Comparison of ENCODE assay signal across 8 cellular contexts in the genomic region with DNA sequence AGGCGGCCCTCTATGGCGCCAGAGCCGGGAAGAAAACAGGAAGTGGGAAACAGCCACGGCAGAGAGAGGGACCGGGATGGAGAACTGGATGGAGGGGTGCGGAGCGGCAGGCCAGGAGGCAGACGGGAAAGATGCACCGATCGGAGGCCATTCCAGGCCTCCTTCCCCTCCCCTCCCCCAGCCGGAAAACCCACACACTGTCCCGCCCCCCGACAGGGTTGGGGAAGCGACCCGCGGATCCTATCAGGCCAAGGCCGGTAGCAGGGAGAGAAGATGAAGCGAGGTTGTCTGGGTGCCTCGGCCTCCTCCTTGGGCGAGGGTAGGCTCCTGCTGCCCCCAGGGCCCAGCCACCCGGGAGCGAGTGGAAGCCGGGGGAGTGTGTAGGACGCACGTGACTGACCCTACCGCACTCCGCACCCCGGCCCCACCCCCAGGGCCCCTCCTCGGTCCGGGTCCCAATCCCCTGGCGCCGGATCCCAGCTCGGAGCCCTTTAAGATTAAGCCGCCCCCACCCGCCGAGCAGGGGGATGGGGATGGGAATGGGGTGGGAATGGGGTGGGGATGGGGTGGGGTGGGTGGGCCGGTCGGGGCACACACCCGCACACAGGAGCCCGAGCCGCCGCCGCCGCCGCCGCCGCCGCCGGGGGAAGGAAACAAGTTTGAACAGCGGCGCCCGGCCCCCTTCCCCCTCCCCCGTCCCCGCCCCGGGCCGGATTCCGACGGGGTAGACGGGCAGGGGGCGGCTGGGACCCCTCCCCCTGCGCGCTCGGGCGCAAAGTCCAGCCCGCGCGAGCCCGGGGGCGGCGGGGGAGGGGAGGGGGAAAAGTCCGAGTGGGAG. TPM values are rescaled to one million over a fixed set of nuclear protein-coding genes. Genes with fewer than 3 reads are reported as not detected.
DNase-seq lines count a peak whose midpoint lies in the region; ATAC-seq and TF ChIP-seq lines count a peak whose summit lies in the region.

No MANE protein-coding gene starts in this region.

- 1 to 2% methylated on average over 23 to 71 of the region's 71 CpGs for WGBS in GM23248 (ENCODE audit: low coverage in 1 of 2, low lambda C conversion rate in 2 of 2, missing lambda C conversion rate in 2 of 2), 2 experiments

- H3K4me2 ChIP-seq in GM23248 (ENCODE audit: unreplicated experiment): peak overlapping the region; percentile 93

- no peak for TF ChIP-seq CTCF in CD4-positive, alpha-beta T cell (IDR thresholded peaks at IDR 0.05)

- H3K36me3 ChIP-seq in GM23248 (ENCODE audit: low read depth): no peaks in the 10 kb centered on the region
- no peaks in the 10 kb centered on the region for H3K36me3 ChIP-seq in endocrine pancreas (ENCODE audit: control insufficient read depth, insufficient read depth, low read length)

- ATAC-seq in CD4-positive, alpha-beta T cell (ENCODE audit: poor library complexity): peak; percentile 24
- peak; percentile 28 for ATAC-seq in activated CD8-positive, alpha-beta T cell treated with anti-CD3 and anti-CD28 coated beads, Interleukin-2, amount 10 ng/mL, durations not matched to agents 7 days and 5 days
- ATAC-seq in stimulated activated naive B cell treated with anti-CD40 and anti-IgM and Interleukin-4, amounts not matched to agents 10 μg/mL and 1 μg/mL and 100 μg/mL, for 72 hours (replicated peaks): peak; percentile 20 to 29
- no peak for ATAC-seq in HG02981 (IDR thresholded peaks at IDR 0.05; ENCODE audit: unreplicated experiment)

- peak overlapping the region; percentile 93 for H3K27ac Mint-ChIP-seq in CD4-positive, alpha-beta T cell
- H3K27ac Mint-ChIP-seq in activated CD8-positive, alpha-beta T cell treated with anti-CD3 and anti-CD28 coated beads, Interleukin-2, amount 10 ng/mL, durations not matched to agents 7 days and 5 days: peak overlapping the region; percentile 89
- peak overlapping the region; percentile 95 for H3K27ac Mint-ChIP-seq in stimulated activated naive B cell treated with anti-CD40 and anti-IgM and Interleukin-4, amounts not matched to agents 10 μg/mL and 1 μg/mL and 100 μg/mL, for 72 hours

- H3K27me3 ChIP-seq in CD4-positive, alpha-beta T cell (ENCODE audit: control insufficient read depth, insufficient read depth, low read length): no peaks in the 10 kb centered on the region
- H3K27me3 ChIP-seq in GM23248 (replicated peaks; ENCODE audit: insufficient read depth) (no peaks in the 10 kb centered on the region), endocrine pancreas (ENCODE audit: control insufficient read depth, insufficient read depth, low read length) (no peaks in the 10 kb centered on the region)

- peaks cover 16% of the 10 kb centered on the region for H3K36me3 Mint-ChIP-seq in CD4-positive, alpha-beta T cell (ENCODE audit: low read depth)
- peaks cover 12% of the 10 kb centered on the region for H3K36me3 Mint-ChIP-seq in activated CD8-positive, alpha-beta T cell treated with anti-CD3 and anti-CD28 coated beads, Interleukin-2, amount 10 ng/mL, durations not matched to agents 7 days and 5 days (ENCODE audit: low read depth)
- H3K36me3 Mint-ChIP-seq in stimulated activated naive B cell treated with anti-CD40 and anti-IgM and Interleukin-4, amounts not matched to agents 10 μg/mL and 1 μg/mL and 100 μg/mL, for 72 hours: peaks cover 21% of the 10 kb centered on the region in 2 donors

- intact Hi-C loops in CD4-positive, alpha-beta T cell (cut with DNase I, micrococcal nuclease): loop anchor here (1.0 to 2.0 kb wide), 3 partner anchors 8 to 27 kb away; no protein-coding TSS in a partner anchor

- no peaks in the 10 kb centered on the region for H3K27me3 Mint-ChIP-seq in CD4-positive, alpha-beta T cell
- H3K27me3 Mint-ChIP-seq in activated CD8-positive, alpha-beta T cell treated with anti-CD3 and anti-CD28 coated beads, Interleukin-2, amount 10 ng/mL, durations not matched to agents 7 days and 5 days (ENCODE audit: low read depth): peaks cover 7% of the 10 kb centered on the region
- no peaks in the 10 kb centered on the region for H3K27me3 Mint-ChIP-seq in stimulated activated naive B cell treated with anti-CD40 and anti-IgM and Interleukin-4, amounts not matched to agents 10 μg/mL and 1 μg/mL and 100 μg/mL, for 72 hours

- H3K9ac ChIP-seq in GM23248 (peak overlapping the region; percentile 95), endocrine pancreas (ENCODE audit: control insufficient read depth, insufficient read depth, low read length) (peak overlapping the region; percentile 34)

- POLR2A ChIA-PET in CD4-positive, alpha-beta T cell (lab: Charles Lee): interaction anchor here (1.0 kb wide), 2 partner anchors 9 to 178 kb away, joined by 3 to 5 read pairs; a partner anchor contains a TSS
- POLR2A ChIA-PET in activated CD8-positive, alpha-beta T cell treated with anti-CD3 and anti-CD28 coated beads, Interleukin-2, amount 10 ng/mL, durations not matched to agents 7 days and 5 days (lab: Charles Lee): interaction anchor here (1.5 to 1.7 kb wide), 2 partner anchors 17 to 33 kb away, joined by 3 to 6 read pairs; a partner anchor contains a TSS

- CTCF ChIA-PET in CD4-positive, alpha-beta T cell (lab: Charles Lee): interaction anchor here (1.1 kb wide), 1 partner anchor 9 kb away, joined by 3 read pairs; no protein-coding TSS in a partner anchor
- CTCF ChIA-PET in activated CD8-positive, alpha-beta T cell treated with anti-CD3 and anti-CD28 coated beads, Interleukin-2, amount 10 ng/mL, durations not matched to agents 7 days and 5 days (lab: Charles Lee): no interaction called here

- peaks cover 33% of the 10 kb centered on the region for H3K4me1 Mint-ChIP-seq in CD4-positive, alpha-beta T cell (ENCODE audit: low read depth)
- H3K4me1 Mint-ChIP-seq in activated CD8-positive, alpha-beta T cell treated with anti-CD3 and anti-CD28 coated beads, Interleukin-2, amount 10 ng/mL, durations not matched to agents 7 days and 5 days (ENCODE audit: low read depth): peaks cover 36% of the 10 kb centered on the region
- peaks cover 30 to 54% of the 10 kb centered on the region in 2 donors for H3K4me1 Mint-ChIP-seq in stimulated activated naive B cell treated with anti-CD40 and anti-IgM and Interleukin-4, amounts not matched to agents 10 μg/mL and 1 μg/mL and 100 μg/mL, for 72 hours

- H3K4me3 Mint-ChIP-seq in CD4-positive, alpha-beta T cell: peak overlapping the region; percentile 99
- H3K4me3 Mint-ChIP-seq in activated CD8-positive, alpha-beta T cell treated with anti-CD3 and anti-CD28 coated beads, Interleukin-2, amount 10 ng/mL, durations not matched to agents 7 days and 5 days: peak overlapping the region; percentile 84
- peak overlapping the region; percentile 97 to 98 for H3K4me3 Mint-ChIP-seq in stimulated activated naive B cell treated with anti-CD40 and anti-IgM and Interleukin-4, amounts not matched to agents 10 μg/mL and 1 μg/mL and 100 μg/mL, for 72 hours

- H3K27ac ChIP-seq in CD4-positive, alpha-beta T cell (ENCODE audit: low read depth, low read length): peak overlapping the region; percentile 97
- peak overlapping the region; percentile 94 for H3K27ac ChIP-seq in GM23248

- H2AFZ ChIP-seq in GM23248: no peak overlapping the region

- no peaks in the 10 kb centered on the region for H4K20me1 ChIP-seq in GM23248 (ENCODE audit: insufficient read depth)

- DNase-seq in CD4-positive, alpha-beta T cell: peak; percentile 34 to 66 (median 54)
- DNase-seq in GM23248 (peak; percentile 72), NCI-H526 treated with DMSO at 0.1 percent for 48 hours (lab: John Stamatoyannopoulos, UW) (peak; percentile 61), midbrain (lab: John Stamatoyannopoulos, UW) (peak; percentile 38)
- peak; percentile 70 for DNase-seq in activated CD8-positive, alpha-beta T cell treated with anti-CD3 and anti-CD28 coated beads, Interleukin-2, amount 10 ng/mL, durations not matched to agents 7 days and 5 days
- DNase-seq in stimulated activated naive B cell treated with anti-CD40 and anti-IgM and Interleukin-4, amounts not matched to agents 10 μg/mL and 1 μg/mL and 100 μg/mL, for 72 hours: no peak

- H3K4me1 ChIP-seq in GM23248 (ENCODE audit: insufficient read depth) (peaks cover 23% of the 10 kb centered on the region), endocrine pancreas (ENCODE audit: control insufficient read depth, insufficient read depth, low read length) (no peaks in the 10 kb centered on the region)

- H3K9me3 Mint-ChIP-seq in CD4-positive, alpha-beta T cell: no peaks in the 10 kb centered on the region
- no peaks in the 10 kb centered on the region for H3K9me3 Mint-ChIP-seq in activated CD8-positive, alpha-beta T cell treated with anti-CD3 and anti-CD28 coated beads, Interleukin-2, amount 10 ng/mL, durations not matched to agents 7 days and 5 days (ENCODE audit: insufficient read depth)
- H3K9me3 Mint-ChIP-seq in stimulated activated naive B cell treated with anti-CD40 and anti-IgM and Interleukin-4, amounts not matched to agents 10 μg/mL and 1 μg/mL and 100 μg/mL, for 72 hours: no peaks in the 10 kb centered on the region

- no peaks in the 10 kb centered on the region for H3K9me3 ChIP-seq in CD4-positive, alpha-beta T cell (ENCODE audit: control insufficient read depth, low read length)
- no peaks in the 10 kb centered on the region for H3K9me3 ChIP-seq in GM23248 (ENCODE audit: low read depth)
- no peaks in the 10 kb centered on the region for H3K9me3 ChIP-seq in endocrine pancreas (ENCODE audit: control insufficient read depth, low read length)

- peaks cover 13% of the 10 kb centered on the region for H3F3A ChIP-seq in GM23248 (ENCODE audit: insufficient read depth)

- H3K9me2 ChIP-seq in GM23248 (ENCODE audit: insufficient read depth): no peaks in the 10 kb centered on the region

- H3K79me2 ChIP-seq in GM23248 (ENCODE audit: insufficient read depth): peaks cover 61% of the 10 kb centered on the region

- peak overlapping the region; percentile 83 for H3K4me3 ChIP-seq in GM23248
- no peak overlapping the region for H3K4me3 ChIP-seq in endocrine pancreas (ENCODE audit: control insufficient read depth, insufficient read depth, low read length)

- in situ Hi-C loops in GM23248 (cut with MboI): no loop called here

RNA-seq across cellular contexts. Expression of a gene that starts 1.5 kb away (rescaled TPM):
- total RNA-seq in CD4-positive, alpha-beta T cell: 100 to 1,000 TPM; 105 to 113 TPM
- total RNA-seq in GM23248 (2014; rRNA removed; shearing (Covaris generic)): 29.6 and 31.9 TPM in 2 replicates
- 21.2 and 24.7 TPM in 2 replicates for polyA plus RNA-seq in GM23248 (2016; fragmentation: Nextera tagmentation; extraction: Ambion mirVana)
- total RNA-seq in activated CD8-positive, alpha-beta T cell treated with anti-CD3 and anti-CD28 coated beads, Interleukin-2, amount 10 ng/mL, durations not matched to agents 7 days and 5 days: 10 to 100 TPM; 49.9 to 54.5 TPM

RNA-seq across cellular contexts. Expression of a gene that starts 11.1 kb away (rescaled TPM):
- 10 to 100 TPM; 13.6 to 13.9 TPM for total RNA-seq in CD4-positive, alpha-beta T cell
- total RNA-seq in GM23248 (2014; rRNA removed; shearing (Covaris generic)): 23.1 and 33.4 TPM in 2 replicates
- polyA plus RNA-seq in GM23248 (2016; fragmentation: Nextera tagmentation; extraction: Ambion mirVana): 13.0 and 13.1 TPM in 2 replicates
- 10 to 100 TPM; 48.2 to 49.0 TPM for total RNA-seq in activated CD8-positive, alpha-beta T cell treated with anti-CD3 and anti-CD28 coated beads, Interleukin-2, amount 10 ng/mL, durations not matched to agents 7 days and 5 days

RNA-seq across cellular contexts. Expression of a gene that starts 15.6 kb away (rescaled TPM):
- 100 to 1,000 TPM; 114 to 119 TPM for total RNA-seq in CD4-positive, alpha-beta T cell
- 17.5 and 22.3 TPM in 2 replicates for total RNA-seq in GM23248 (2014; rRNA removed; shearing (Covaris generic))
- polyA plus RNA-seq in GM23248 (2016; fragmentation: Nextera tagmentation; extraction: Ambion mirVana): 7.8 and 8.3 TPM in 2 replicates
- total RNA-seq in activated CD8-positive, alpha-beta T cell treated with anti-CD3 and anti-CD28 coated beads, Interleukin-2, amount 10 ng/mL, durations not matched to agents 7 days and 5 days: 10 to 100 TPM; 73.1 to 83.8 TPM

RNA-seq across cellular contexts. Expression of a gene that starts 33.4 kb away (rescaled TPM):
- 1 to 10 TPM; 5.0 to 6.2 TPM for total RNA-seq in CD4-positive, alpha-beta T cell
- 7.8 and 8.7 TPM in 2 replicates for total RNA-seq in GM23248 (2014; rRNA removed; shearing (Covaris generic))
- polyA plus RNA-seq in GM23248 (2016; fragmentation: Nextera tagmentation; extraction: Ambion mirVana): 10.2 and 10.5 TPM in 2 replicates
- total RNA-seq in activated CD8-positive, alpha-beta T cell treated with anti-CD3 and anti-CD28 coated beads, Interleukin-2, amount 10 ng/mL, durations not matched to agents 7 days and 5 days: 10 to 100 TPM; 19.5 to 21.5 TPM

RNA-seq across cellular contexts. Expression of a gene that starts 36.0 kb away (rescaled TPM):
- 100 to 1,000 TPM in 1 of 2 experiments, 10 to 100 TPM in 1; 96.5 to 103 TPM for total RNA-seq in CD4-positive, alpha-beta T cell
- 27.8 and 34.7 TPM in 2 replicates for total RNA-seq in GM23248 (2014; rRNA removed; shearing (Covaris generic))
- 21.1 and 22.5 TPM in 2 replicates for polyA plus RNA-seq in GM23248 (2016; fragmentation: Nextera tagmentation; extraction: Ambion mirVana)
- total RNA-seq in activated CD8-positive, alpha-beta T cell treated with anti-CD3 and anti-CD28 coated beads, Interleukin-2, amount 10 ng/mL, durations not matched to agents 7 days and 5 days: 10 to 100 TPM; 31.8 to 36.0 TPM
